15 cellular contexts compared by ENCODE assay signal in genomic region chr5:54547711-54548250, GRCh38. TPM values are rescaled to one million over a fixed set of nuclear protein-coding genes. Genes with fewer than 3 reads are reported as not detected.
A peak's percentile ranks its signal among the peaks of the same experiment; 100 is the strongest.
DNase-seq lines count a peak whose midpoint lies in the region; ATAC-seq, FAIRE-seq and TF ChIP-seq lines count a peak whose summit lies in the region.
"Had no signal": no experiment of that assay in that cellular context is flagged by ENCODE, and none has a peak within 500 bp of the region (broad histone marks: within the 10 kb centered on the region; RNA-seq: fewer than 3 reads in every experiment).

No MANE protein-coding gene starts in this region.

- H3K27ac Mint-ChIP-seq in mesothelial cell of epicardium: no peak overlapping the region
- no peak overlapping the region for H3K27ac Mint-ChIP-seq in osteocyte (ENCODE audit: unreplicated experiment)
- H3K27ac Mint-ChIP-seq: activated CD4-positive, alpha-beta T cell treated with anti-CD3 and anti-CD28 coated beads, Interleukin-2, amount 10 ng/mL, durations not matched to agents 24 days and 14 days; activated naive CD8-positive, alpha-beta T cell; stimulated activated naive CD8-positive, alpha-beta T cell treated with anti-CD3 and anti-CD28 coated beads, Interleukin-15, Interleukin-2, amounts not matched to agents 100 ng/mL and 50 ng/mL, for 24 hours had no signal

- H3K9me3 Mint-ChIP-seq in mesothelial cell of epicardium: no peaks in the 10 kb centered on the region
- no peaks in the 10 kb centered on the region for H3K9me3 Mint-ChIP-seq in osteocyte (ENCODE audit: unreplicated experiment)
- H3K9me3 Mint-ChIP-seq: activated CD4-positive, alpha-beta T cell treated with anti-CD3 and anti-CD28 coated beads, Interleukin-2, amount 10 ng/mL, durations not matched to agents 24 days and 14 days; stimulated activated naive CD8-positive, alpha-beta T cell treated with anti-CD3 and anti-CD28 coated beads, Interleukin-15, Interleukin-2, amounts not matched to agents 100 ng/mL and 50 ng/mL, for 24 hours had no signal

- TF ChIP-seq CTCF in A673 (conservative IDR thresholded peaks at IDR 0.05; ENCODE audit: low read depth, low read length) (no peak), epithelial cell of proximal tubule (conservative IDR thresholded peaks at IDR 0.05; ENCODE audit: low read depth, low read length) (no peak), lower lobe of right lung (IDR thresholded peaks at IDR 0.05) (no peak), mesothelial cell of epicardium (IDR thresholded peaks at IDR 0.05; ENCODE audit: unreplicated experiment) (no peak), osteocyte (IDR thresholded peaks at IDR 0.05) (no peak)

- H3K4me3 Mint-ChIP-seq in mesothelial cell of epicardium: no peak overlapping the region
- no peak overlapping the region for H3K4me3 Mint-ChIP-seq in osteocyte (ENCODE audit: unreplicated experiment)
- H3K4me3 Mint-ChIP-seq: activated CD4-positive, alpha-beta T cell treated with anti-CD3 and anti-CD28 coated beads, Interleukin-2, amount 10 ng/mL, durations not matched to agents 24 days and 14 days; activated naive CD8-positive, alpha-beta T cell; stimulated activated naive CD8-positive, alpha-beta T cell treated with anti-CD3 and anti-CD28 coated beads, Interleukin-15, Interleukin-2, amounts not matched to agents 100 ng/mL and 50 ng/mL, for 24 hours had no signal

- H3K4me1 Mint-ChIP-seq in mesothelial cell of epicardium (peaks cover 5% of the 10 kb centered on the region), osteocyte (ENCODE audit: unreplicated experiment) (peaks cover 6% of the 10 kb centered on the region)
- H3K4me1 Mint-ChIP-seq: activated CD4-positive, alpha-beta T cell treated with anti-CD3 and anti-CD28 coated beads, Interleukin-2, amount 10 ng/mL, durations not matched to agents 24 days and 14 days had no signal

- peaks cover 6% of the 10 kb centered on the region for H3K36me3 Mint-ChIP-seq in mesothelial cell of epicardium
- peaks cover 24% of the 10 kb centered on the region for H3K36me3 Mint-ChIP-seq in osteocyte (ENCODE audit: unreplicated experiment)

- peaks cover 17% of the 10 kb centered on the region for H3K4me1 ChIP-seq in A673 (ENCODE audit: insufficient read depth, low read length, poor library complexity, severe bottlenecking)
- H3K4me1 ChIP-seq in lower lobe of right lung: peaks cover 11% of the 10 kb centered on the region
- H3K4me1 ChIP-seq: BLaER1 had no signal

- H3K27ac ChIP-seq in A673 (ENCODE audit: low read depth, low read length, poor library complexity, severe bottlenecking) (no peak overlapping the region), lower lobe of right lung (no peak overlapping the region)
- H3K27ac ChIP-seq: BLaER1 had no signal

- intact Hi-C loops in A673 (cut with micrococcal nuclease; ENCODE audit: unreplicated experiment) (no loop called here), lower lobe of right lung (cut with DNase I) (no loop called here)

- BruUV-seq in A673 (replicated peaks; lab: Mats Ljungman, UMichigan): no TSS peak

- H3K27me3 ChIP-seq in A673 (replicated peaks; ENCODE audit: insufficient read depth, low read depth, low read length, poor library complexity): no peaks in the 10 kb centered on the region
- H3K27me3 ChIP-seq in lower lobe of right lung (ENCODE audit: low read depth): no peaks in the 10 kb centered on the region
- H3K27me3 ChIP-seq: BLaER1 had no signal

- peak; percentile 53 to 74 for ATAC-seq in lower lobe of right lung
- ATAC-seq: GM12878 had no signal

- peak; percentile 59 for FAIRE-seq in HTR-8/SVneo (lab: Jason Lieb, UNC)
- FAIRE-seq: GM12878 had no signal

- DNase-seq in A673 (ENCODE audit: low spot score): peak; percentile 45
- DNase-seq in HTR-8/SVneo (ENCODE audit: insufficient read length, low spot score): peak; percentile 39
- peak; percentile 66 for DNase-seq in epithelial cell of proximal tubule (ENCODE audit: low read depth)
- no peak for DNase-seq in lower lobe of right lung
- DNase-seq in GM19238 (ENCODE audit: insufficient read length, low spot score): no peak
- DNase-seq in mesothelial cell of epicardium (ENCODE audit: low spot score in 2 of 2, unreplicated experiment in 2 of 2): no peak
- no peak for DNase-seq in HuH-7 (ENCODE audit: low spot score)
- DNase-seq in osteocyte (ENCODE audit: extremely low spot score, unreplicated experiment): no peak
- DNase-seq: activated CD4-positive, alpha-beta T cell treated with anti-CD3 and anti-CD28 coated beads, Interleukin-2, amount 10 ng/mL, durations not matched to agents 24 days and 14 days; NCI-H1694; SHP77 treated with DMSO at 0.1 percent for 48 hours had no signal

- H3K36me3 ChIP-seq in A673 (ENCODE audit: insufficient read depth, low read length, poor library complexity, severe bottlenecking) (peaks cover 81% of the 10 kb centered on the region), lower lobe of right lung (peaks cover 6% of the 10 kb centered on the region)

- H3K27me3 Mint-ChIP-seq in mesothelial cell of epicardium (ENCODE audit: low read depth) (no peaks in the 10 kb centered on the region), osteocyte (ENCODE audit: unreplicated experiment) (no peaks in the 10 kb centered on the region)
- H3K27me3 Mint-ChIP-seq: activated CD4-positive, alpha-beta T cell treated with anti-CD3 and anti-CD28 coated beads, Interleukin-2, amount 10 ng/mL, durations not matched to agents 24 days and 14 days; activated naive CD8-positive, alpha-beta T cell; stimulated activated naive CD8-positive, alpha-beta T cell treated with anti-CD3 and anti-CD28 coated beads, Interleukin-15, Interleukin-2, amounts not matched to agents 100 ng/mL and 50 ng/mL, for 24 hours had no signal

- POLR2A ChIA-PET in A673 (lab: Charles Lee; ENCODE audit: low non-redundant PET): no interaction called here

- no peaks in the 10 kb centered on the region for H3K9me3 ChIP-seq in A673 (ENCODE audit: low read depth, low read length, poor library complexity, severe bottlenecking)
- no peaks in the 10 kb centered on the region for H3K9me3 ChIP-seq in lower lobe of right lung
- H3K9me3 ChIP-seq: BLaER1 had no signal

- CTCF ChIA-PET in A673 (lab: Charles Lee): no interaction called here

- H3K4me3 ChIP-seq in A673 (ENCODE audit: low read depth, low read length, poor library complexity, severe bottlenecking): no peak overlapping the region
- H3K4me3 ChIP-seq in epithelial cell of proximal tubule (ENCODE audit: low read depth, low read length): no peak overlapping the region
- no peak overlapping the region for H3K4me3 ChIP-seq in lower lobe of right lung
- H3K4me3 ChIP-seq: BLaER1, GM12878 had no signal

RNA-seq across cellular contexts. Expression of gene SNX18, which starts 30.2 kb away (rescaled TPM):
- 140 and 143 TPM in 2 replicates for total RNA-seq in A673 (2021)
- 14.9 and 15.3 TPM in 2 replicates for total RNA-seq in epithelial cell of proximal tubule
- total RNA-seq in lower lobe of right lung: 33.6 TPM
- 17.2 to 18.6 TPM (median 18.1 TPM) in 3 replicates for total RNA-seq in mesothelial cell of epicardium
- 27.3 and 28.8 TPM in 2 replicates for total RNA-seq in osteocyte

Comparison
In these comparisons a context has a peak if more than half of its experiments do, and no peak if none do; other contexts are left out.
1. DNase-seq: peak in A673 (single experiment), HTR-8/SVneo (single experiment) and epithelial cell of proximal tubule (single experiment); none in lower lobe of right lung (single experiment), GM19238 (single experiment), mesothelial cell of epicardium (0 of 2), HuH-7 (single experiment) and osteocyte (single experiment).